Comparison of ENCODE assay signal across 14 cellular contexts in genomic region chr15:39785139-39785538, GRCh38. TPM values are rescaled to one million over a fixed set of nuclear protein-coding genes. Genes with fewer than 3 reads are reported as not detected.
DNase-seq lines count a peak whose midpoint lies in the region; ATAC-seq and TF ChIP-seq lines count a peak whose summit lies in the region.
"Had no signal": no experiment of that assay in that cellular context is flagged by ENCODE, and none has a peak within 500 bp of the region (broad histone marks: within the 10 kb centered on the region; RNA-seq: fewer than 3 reads in every experiment).

No MANE protein-coding gene starts in this region.

- H3K4me1 ChIP-seq in naive thymus-derived CD4-positive, alpha-beta T cell (ENCODE audit: control insufficient read depth in 2 of 2, insufficient read depth in 2 of 2, low read length in 2 of 2): peaks cover 14 to 19% of the 10 kb centered on the region in 2 donors
- H3K4me1 ChIP-seq in right cardiac atrium (ENCODE audit: control insufficient read depth, insufficient read depth, low read length): peaks cover 4% of the 10 kb centered on the region

- H3K4me1 Mint-ChIP-seq in activated T-helper 17 cell treated with anti-CD3 and anti-CD28 coated beads, Interleukin-2, amount 50 U/mL, for 72 hours: peaks cover 26% of the 10 kb centered on the region
- peaks cover 30 to 62% (median 51%) of the 10 kb centered on the region in 7 donors for H3K4me1 Mint-ChIP-seq in naive thymus-derived CD4-positive, alpha-beta T cell

- no peak for TF ChIP-seq CTCF in LNCaP clone FGC (IDR thresholded peaks at IDR 0.05; ENCODE audit: control insufficient read depth, extremely low read depth, insufficient read depth)

- ATAC-seq in activated T-helper 17 cell treated with anti-CD3 and anti-CD28 coated beads, Interleukin-2, amount 50 U/mL, for 72 hours (replicated peaks): no peak
- no peak for ATAC-seq in naive thymus-derived CD4-positive, alpha-beta T cell
- ATAC-seq in right cardiac atrium: no peak
- ATAC-seq: left cardiac atrium, pancreas had no signal

- intact Hi-C loops in naive thymus-derived CD4-positive, alpha-beta T cell (cut with micrococcal nuclease): loop anchor here in 1 of 2 donors (2.0 to 10.0 kb wide), 3 partner anchors 322 to 810 kb away; partner anchors contain the start of genes BMF and KNL1
- intact Hi-C loops in right cardiac atrium (cut with DNase I): loop anchor here in 2 of 4 donors (5.0 to 10.0 kb wide), 3 partner anchors 92 to 192 kb away; partner anchors contain the start of gene EIF2AK4 (in 1 of the 2)

- H3K27me3 Mint-ChIP-seq in activated T-helper 17 cell treated with anti-CD3 and anti-CD28 coated beads, Interleukin-2, amount 50 U/mL, for 72 hours: no peaks in the 10 kb centered on the region
- no peaks in the 10 kb centered on the region for H3K27me3 Mint-ChIP-seq in naive thymus-derived CD4-positive, alpha-beta T cell

- H3K4me3 ChIP-seq in LNCaP clone FGC (ENCODE audit: low read depth, low read length) (peak overlapping the region; percentile 26), right cardiac atrium (ENCODE audit: low read length) (no peak overlapping the region)
- H3K4me3 ChIP-seq in naive thymus-derived CD4-positive, alpha-beta T cell (ENCODE audit: low read length): no peak overlapping the region
- H3K4me3 ChIP-seq: pancreas, tibial artery had no signal

- no peaks in the 10 kb centered on the region for H3K36me3 Mint-ChIP-seq in activated T-helper 17 cell treated with anti-CD3 and anti-CD28 coated beads, Interleukin-2, amount 50 U/mL, for 72 hours (ENCODE audit: low read depth)
- H3K36me3 Mint-ChIP-seq in naive thymus-derived CD4-positive, alpha-beta T cell: peaks cover 0 to 3% (median 0%) of the 10 kb centered on the region in 5 donors

- peaks cover 0 to 5% (median 0%) of the 10 kb centered on the region in 3 experiments for H3K36me3 ChIP-seq in naive thymus-derived CD4-positive, alpha-beta T cell (ENCODE audit: control insufficient read depth in 2 of 3, insufficient read depth in 3 of 3, low read length in 3 of 3)
- H3K36me3 ChIP-seq: pancreas, tibial artery had no signal

- 76% methylated on average over 10 of the region's 10 CpGs for WGBS in right cardiac atrium

- no peak overlapping the region for H3K27ac ChIP-seq in naive thymus-derived CD4-positive, alpha-beta T cell (ENCODE audit: low read depth, low read length)
- no peak overlapping the region for H3K27ac ChIP-seq in right cardiac atrium (ENCODE audit: low read length)
- H3K27ac ChIP-seq: KMS-11, tibial artery had no signal

- no peaks in the 10 kb centered on the region for H3K9me3 ChIP-seq in naive thymus-derived CD4-positive, alpha-beta T cell (ENCODE audit: control insufficient read depth in 2 of 3, low read length in 3 of 3)
- H3K9me3 ChIP-seq in right cardiac atrium (ENCODE audit: control insufficient read depth, low read length): no peaks in the 10 kb centered on the region
- H3K9me3 ChIP-seq: pancreas, tibial artery had no signal

- no peaks in the 10 kb centered on the region for H3K9me3 Mint-ChIP-seq in activated T-helper 17 cell treated with anti-CD3 and anti-CD28 coated beads, Interleukin-2, amount 50 U/mL, for 72 hours
- H3K9me3 Mint-ChIP-seq in naive thymus-derived CD4-positive, alpha-beta T cell: no peaks in the 10 kb centered on the region

- DNase-seq in DMS53 (lab: John Stamatoyannopoulos, UW) (peak; percentile 39), LNCaP clone FGC (ENCODE audit: low read depth) (peak; percentile 90), right cardiac atrium (no peak), NCI-H1092 treated with DMSO at 0.1 percent for 48 hours (lab: John Stamatoyannopoulos, UW) (no peak)
- DNase-seq in naive thymus-derived CD4-positive, alpha-beta T cell: no peak
- no peak for DNase-seq in activated CD8-positive, alpha-beta memory T cell treated with anti-CD3 and anti-CD28 coated beads, Interleukin-2, amount 50 U/mL, for 48 hours
- DNase-seq: activated CD8-positive, alpha-beta memory T cell treated with anti-CD3 and anti-CD28 coated beads, Interleukin-2, amount 50 U/mL, for 4 hours; GF-D8; left cardiac atrium; T1000; tibial artery had no signal

- H3K27ac Mint-ChIP-seq in activated T-helper 17 cell treated with anti-CD3 and anti-CD28 coated beads, Interleukin-2, amount 50 U/mL, for 72 hours: peak overlapping the region; percentile 71
- H3K27ac Mint-ChIP-seq in naive thymus-derived CD4-positive, alpha-beta T cell: peak overlapping the region in 6 of 9 donors; percentile 50 to 82 (median 70)

- POLR2A ChIA-PET in naive thymus-derived CD4-positive, alpha-beta T cell (lab: Charles Lee): interaction anchor here (0.7 to 1.2 kb wide), 4 partner anchors 9 to 255 kb away, joined by 3 read pairs; no protein-coding TSS in a partner anchor

- CTCF ChIA-PET in naive thymus-derived CD4-positive, alpha-beta T cell (lab: Charles Lee): interaction anchor here (0.7 to 1.9 kb wide), 3 partner anchors 10 to 489 kb away, joined by 3 to 8 read pairs (median 4); no protein-coding TSS in a partner anchor

- H3K4me3 Mint-ChIP-seq in activated T-helper 17 cell treated with anti-CD3 and anti-CD28 coated beads, Interleukin-2, amount 50 U/mL, for 72 hours: peak overlapping the region; percentile 82
- H3K4me3 Mint-ChIP-seq in naive thymus-derived CD4-positive, alpha-beta T cell: peak overlapping the region in 5 of 10 donors; percentile 10 to 74 (median 39)

- H3K27me3 ChIP-seq in naive thymus-derived CD4-positive, alpha-beta T cell (ENCODE audit: control insufficient read depth in 2 of 2, insufficient read depth in 2 of 2, low read length in 2 of 2): no peaks in the 10 kb centered on the region
- no peaks in the 10 kb centered on the region for H3K27me3 ChIP-seq in right cardiac atrium (ENCODE audit: control insufficient read depth, insufficient read depth)
- H3K27me3 ChIP-seq: pancreas, tibial artery had no signal

RNA-seq across cellular contexts. Expression of gene FSIP1, which starts 2.5 kb away (rescaled TPM):
- under 1 TPM; 0.32 to 0.34 TPM for total RNA-seq in activated T-helper 17 cell treated with anti-CD3 and anti-CD28 coated beads, Interleukin-2, amount 50 U/mL, for 72 hours
- under 1 TPM in 4 of 5 experiments, not detected in 1; 0.14 to 0.51 (median 0.35) TPM for total RNA-seq in naive thymus-derived CD4-positive, alpha-beta T cell
- polyA plus RNA-seq in naive thymus-derived CD4-positive, alpha-beta T cell: under 1 TPM; 0.24 to 0.27 TPM
- under 1 TPM; 0.25 to 0.53 (median 0.41) TPM for total RNA-seq in right cardiac atrium
- polyA plus RNA-seq in right cardiac atrium: 0.16 TPM

Comparison
In these comparisons a context has a peak if more than half of its experiments do, and no peak if none do; other contexts are left out.
1. DNase-seq: peak in DMS53 (single experiment) and LNCaP clone FGC (single experiment); none in naive thymus-derived CD4-positive, alpha-beta T cell (0 of 9), right cardiac atrium (0 of 3), activated CD8-positive, alpha-beta memory T cell treated with anti-CD3 and anti-CD28 coated beads, Interleukin-2, amount 50 U/mL, for 48 hours (single experiment) and NCI-H1092 treated with DMSO at 0.1 percent for 48 hours (single experiment).